ENCODE assay signal across 8 cellular contexts in genomic region chr10:113094114-113094486, GRCh38.
DNase-seq lines count a peak whose midpoint lies in the region; ATAC-seq, FAIRE-seq and TF ChIP-seq lines count a peak whose summit lies in the region.

No MANE protein-coding gene starts in this region.

- no peaks in the 10 kb centered on the region for H3K9me3 Mint-ChIP-seq in stimulated activated effector memory CD8-positive, alpha-beta T cell treated with anti-CD3 and anti-CD28 coated beads, Interleukin-12 subunit alpha, Interleukin-12 subunit beta, amount 100 ng/mL, for 72 hours
- no peaks in the 10 kb centered on the region for H3K9me3 Mint-ChIP-seq in activated T-helper 1 cell treated with anti-CD3 and anti-CD28 coated beads, Interleukin-12 subunit alpha, Interleukin-12 subunit beta, Interleukin-2, Interleukin-4 antibody, amounts not matched to agents 30 ng/mL and 10 ng/mL and 1 ng/mL, durations not matched to agents 14 hours and 24 hours and 36 hours

- no peaks in the 10 kb centered on the region for H3K36me3 ChIP-seq in brain microvascular endothelial cell (replicated peaks)
- no peaks in the 10 kb centered on the region for H3K36me3 ChIP-seq in kidney (ENCODE audit: control insufficient read depth in 1 of 2, insufficient read depth in 2 of 2, low read length in 2 of 2)

- in situ Hi-C loops in brain microvascular endothelial cell (cut with HindIII; ENCODE audit: low pct_ligation_motif_present, low sequenced_read_pairs) = no loop called here

- intact Hi-C loops in kidney (cut with DNase I) = no loop called here
- intact Hi-C loops in activated T-helper 1 cell treated with anti-CD3 and anti-CD28 coated beads, Interleukin-12 subunit alpha, Interleukin-12 subunit beta, Interleukin-2, Interleukin-4 antibody, amounts not matched to agents 30 ng/mL and 10 ng/mL and 1 ng/mL, durations not matched to agents 14 hours and 24 hours and 36 hours (cut with micrococcal nuclease) = no loop called here

- peak overlapping the region; percentile 47 for H3K27ac ChIP-seq in brain microvascular endothelial cell
- H3K27ac ChIP-seq in kidney (ENCODE audit: low read depth in 2 of 2, low read length in 2 of 2) = no peak overlapping the region

- peaks cover 4% of the 10 kb centered on the region for H3K27me3 Mint-ChIP-seq in activated T-helper 1 cell treated with anti-CD3 and anti-CD28 coated beads, Interleukin-12 subunit alpha, Interleukin-12 subunit beta, Interleukin-2, Interleukin-4 antibody, amounts not matched to agents 30 ng/mL and 10 ng/mL and 1 ng/mL, durations not matched to agents 14 hours and 24 hours and 36 hours (ENCODE audit: insufficient read depth)

- peak overlapping the region; percentile 23 for H3K4me3 Mint-ChIP-seq in stimulated activated effector memory CD8-positive, alpha-beta T cell treated with anti-CD3 and anti-CD28 coated beads, Interleukin-12 subunit alpha, Interleukin-12 subunit beta, amount 100 ng/mL, for 72 hours
- H3K4me3 Mint-ChIP-seq in activated T-helper 1 cell treated with anti-CD3 and anti-CD28 coated beads, Interleukin-12 subunit alpha, Interleukin-12 subunit beta, Interleukin-2, Interleukin-4 antibody, amounts not matched to agents 30 ng/mL and 10 ng/mL and 1 ng/mL, durations not matched to agents 14 hours and 24 hours and 36 hours = no peak overlapping the region

- no peak for DNase-seq in brain microvascular endothelial cell
- DNase-seq in stimulated activated effector memory CD8-positive, alpha-beta T cell treated with anti-CD3 and anti-CD28 coated beads, Interleukin-12 subunit alpha, Interleukin-12 subunit beta, amount 100 ng/mL, for 72 hours (ENCODE audit: low spot score in 2 of 2) = no peak
- no peak for DNase-seq in ureter (ENCODE audit: low spot score)
- no peak for DNase-seq in kidney
- no peak for DNase-seq in activated T-helper 1 cell treated with anti-CD3 and anti-CD28 coated beads, Interleukin-12 subunit alpha, Interleukin-12 subunit beta, Interleukin-2, Interleukin-4 antibody, amounts not matched to agents 30 ng/mL and 10 ng/mL and 1 ng/mL, durations not matched to agents 14 hours and 24 hours and 36 hours (ENCODE audit: low spot score)

- FAIRE-seq in kidney (lab: Jason Lieb, UNC) = no peak

- H3K9me3 ChIP-seq in kidney (ENCODE audit: control insufficient read depth in 1 of 2, low read length in 2 of 2) = no peaks in the 10 kb centered on the region

- TF ChIP-seq CTCF in brain microvascular endothelial cell (IDR thresholded peaks at IDR 0.05; ENCODE audit: low read depth, low read length, missing control alignments) = no peak
- no peak for TF ChIP-seq CTCF in kidney (IDR thresholded peaks at IDR 0.05; ENCODE audit: borderline replicate concordance, extremely low read depth, insufficient read depth)

- H3K36me3 Mint-ChIP-seq in stimulated activated effector memory CD8-positive, alpha-beta T cell treated with anti-CD3 and anti-CD28 coated beads, Interleukin-12 subunit alpha, Interleukin-12 subunit beta, amount 100 ng/mL, for 72 hours = no peaks in the 10 kb centered on the region
- H3K36me3 Mint-ChIP-seq in activated T-helper 1 cell treated with anti-CD3 and anti-CD28 coated beads, Interleukin-12 subunit alpha, Interleukin-12 subunit beta, Interleukin-2, Interleukin-4 antibody, amounts not matched to agents 30 ng/mL and 10 ng/mL and 1 ng/mL, durations not matched to agents 14 hours and 24 hours and 36 hours (ENCODE audit: low read depth) = peaks cover 3% of the 10 kb centered on the region

- no peak overlapping the region for H3K9ac ChIP-seq in kidney (ENCODE audit: low read length in 2 of 2)

- ATAC-seq in GM19438 (IDR thresholded peaks at IDR 0.05; ENCODE audit: low read depth, unreplicated experiment) (peak; percentile 77), HG03565 (IDR thresholded peaks at IDR 0.05; ENCODE audit: unreplicated experiment) (peak; percentile 83), HG03135 (IDR thresholded peaks at IDR 0.05; ENCODE audit: unreplicated experiment) (no peak)
- peak; percentile 87 for ATAC-seq in stimulated activated effector memory CD8-positive, alpha-beta T cell treated with anti-CD3 and anti-CD28 coated beads, Interleukin-12 subunit alpha, Interleukin-12 subunit beta, amount 100 ng/mL, for 72 hours

- H3K4me3 ChIP-seq in brain microvascular endothelial cell (ENCODE audit: low read depth, low read length) (no peak overlapping the region), kidney (ENCODE audit: low read length in 2 of 2) (no peak overlapping the region)

- no peaks in the 10 kb centered on the region for H3K27me3 ChIP-seq in brain microvascular endothelial cell (replicated peaks)

- peak overlapping the region; percentile 60 for H3K27ac Mint-ChIP-seq in stimulated activated effector memory CD8-positive, alpha-beta T cell treated with anti-CD3 and anti-CD28 coated beads, Interleukin-12 subunit alpha, Interleukin-12 subunit beta, amount 100 ng/mL, for 72 hours
- H3K27ac Mint-ChIP-seq in activated T-helper 1 cell treated with anti-CD3 and anti-CD28 coated beads, Interleukin-12 subunit alpha, Interleukin-12 subunit beta, Interleukin-2, Interleukin-4 antibody, amounts not matched to agents 30 ng/mL and 10 ng/mL and 1 ng/mL, durations not matched to agents 14 hours and 24 hours and 36 hours = no peak overlapping the region

- H3K4me1 ChIP-seq in kidney (ENCODE audit: control insufficient read depth in 1 of 2, insufficient read depth in 1 of 2, low read depth in 1 of 2, low read length in 2 of 2) = no peaks in the 10 kb centered on the region

- peaks cover 34% of the 10 kb centered on the region for H3K4me1 Mint-ChIP-seq in stimulated activated effector memory CD8-positive, alpha-beta T cell treated with anti-CD3 and anti-CD28 coated beads, Interleukin-12 subunit alpha, Interleukin-12 subunit beta, amount 100 ng/mL, for 72 hours
- peaks cover 15% of the 10 kb centered on the region for H3K4me1 Mint-ChIP-seq in activated T-helper 1 cell treated with anti-CD3 and anti-CD28 coated beads, Interleukin-12 subunit alpha, Interleukin-12 subunit beta, Interleukin-2, Interleukin-4 antibody, amounts not matched to agents 30 ng/mL and 10 ng/mL and 1 ng/mL, durations not matched to agents 14 hours and 24 hours and 36 hours (ENCODE audit: low read depth)
